ENCODE assay signal across 33 cellular contexts in the genomic region with DNA sequence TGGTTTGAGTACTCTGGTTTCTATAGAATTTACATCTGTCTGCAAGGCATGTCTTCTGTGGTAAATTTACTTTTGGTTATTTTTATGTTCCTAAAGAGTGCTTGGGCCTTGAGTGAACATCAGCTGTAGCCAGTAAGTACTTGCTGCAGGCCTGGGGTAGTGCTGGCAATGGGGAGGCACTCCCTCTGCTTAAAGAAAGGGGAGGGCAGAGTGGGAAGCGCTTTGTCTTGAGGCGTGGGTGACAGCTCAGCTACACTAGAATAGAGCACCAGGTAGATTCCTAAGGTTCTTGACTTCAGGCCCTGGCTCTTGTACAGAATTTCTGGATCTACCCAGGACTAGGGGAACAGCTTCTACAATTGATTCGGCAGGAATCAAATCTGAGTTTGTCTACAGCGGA.
"Had no signal": no experiment of that assay in that cellular context is flagged by ENCODE, and none has a peak within 500 bp of the region (broad histone marks: within the 10 kb centered on the region; RNA-seq: fewer than 3 reads in every experiment).

No MANE protein-coding gene starts in this region.

- H3K9me3 Mint-ChIP-seq: activated CD4-positive, alpha-beta memory T cell treated with anti-CD3 and anti-CD28 coated beads for 36 hours; activated CD4-positive, alpha-beta T cell treated with anti-CD3 and anti-CD28 coated beads, Interleukin-2, amount 10 ng/mL, durations not matched to agents 24 days and 14 days; activated naive CD4-positive, alpha-beta T cell treated with anti-CD3 and anti-CD28 coated beads for 36 hours; activated naive CD4-positive, alpha-beta T cell treated with anti-CD3 and anti-CD28 coated beads, Interleukin-2, amount 50 U/mL, for 24 hours; activated naive CD8-positive, alpha-beta T cell treated with anti-CD3 and anti-CD28 coated beads, Interleukin-2, amount 50 U/mL, for 24 hours; activated T-helper 1 cell treated with anti-CD3 and anti-CD28 coated beads, Interleukin-12 subunit alpha, Interleukin-12 subunit beta, Interleukin-2, Interleukin-4 antibody, amounts not matched to agents 30 ng/mL and 10 ng/mL and 1 ng/mL, durations not matched to agents 14 hours and 24 hours and 36 hours; activated T-helper 2 cell treated with anti-CD3 and anti-CD28 coated beads, Interferon-gamma antibody, Interleukin-2, Interleukin-4, amounts not matched to agents 10 μg/mL and 5 μg/mL and 100 μg/mL, durations not matched to agents 14 hours and 24 hours and 36 hours; effector memory CD8-positive, alpha-beta T cell; T-helper 2 cell treated with Interferon-gamma antibody and Interleukin-4, amounts not matched to agents 5 μg/mL and 100 μg/mL, for 36 hours had no signal

- H3K4me3 ChIP-seq: adrenal gland, body of pancreas, esophagus muscularis mucosa, gastrocnemius medialis, heart left ventricle had no signal

- H3K27me3 Mint-ChIP-seq: activated CD4-positive, alpha-beta memory T cell treated with anti-CD3 and anti-CD28 coated beads for 36 hours; activated naive CD4-positive, alpha-beta T cell treated with anti-CD3 and anti-CD28 coated beads, Interleukin-2, amount 50 U/mL, for 24 hours; activated naive CD8-positive, alpha-beta T cell treated with anti-CD3 and anti-CD28 coated beads for 36 hours; activated naive CD8-positive, alpha-beta T cell treated with anti-CD3 and anti-CD28 coated beads, Interleukin-2, amount 50 U/mL, for 24 hours; effector memory CD8-positive, alpha-beta T cell had no signal

- H3K36me3 ChIP-seq: adrenal gland, esophagus muscularis mucosa, gastrocnemius medialis, heart left ventricle had no signal

- H3K4me3 Mint-ChIP-seq: activated CD4-positive, alpha-beta memory T cell treated with anti-CD3 and anti-CD28 coated beads for 36 hours; activated CD4-positive, alpha-beta T cell treated with anti-CD3 and anti-CD28 coated beads for 36 hours; activated CD4-positive, alpha-beta T cell treated with anti-CD3 and anti-CD28 coated beads, Interleukin-2, amount 10 ng/mL, durations not matched to agents 24 days and 14 days; activated CD8-positive, alpha-beta memory T cell treated with anti-CD3 and anti-CD28 coated beads, Interleukin-2, amount 10 ng/mL, durations not matched to agents 7 days and 5 days; activated CD8-positive, alpha-beta T cell treated with anti-CD3 and anti-CD28 coated beads, Interleukin-2, amount 10 ng/mL, durations not matched to agents 7 days and 5 days; activated naive CD4-positive, alpha-beta T cell treated with anti-CD3 and anti-CD28 coated beads for 36 hours; activated naive CD4-positive, alpha-beta T cell treated with anti-CD3 and anti-CD28 coated beads, Interleukin-2, amount 50 U/mL, for 24 hours; activated naive CD8-positive, alpha-beta T cell treated with anti-CD3 and anti-CD28 coated beads for 36 hours; activated naive CD8-positive, alpha-beta T cell treated with anti-CD3 and anti-CD28 coated beads, Interleukin-2, amount 50 U/mL, for 24 hours; activated T-helper 1 cell treated with anti-CD3 and anti-CD28 coated beads, Interleukin-12 subunit alpha, Interleukin-12 subunit beta, Interleukin-2, Interleukin-4 antibody, amounts not matched to agents 30 ng/mL and 10 ng/mL and 1 ng/mL, durations not matched to agents 14 hours and 24 hours and 36 hours; effector memory CD8-positive, alpha-beta T cell; T-helper 2 cell treated with Interferon-gamma antibody and Interleukin-4, amounts not matched to agents 5 μg/mL and 100 μg/mL, for 36 hours had no signal

- H3K27ac Mint-ChIP-seq: activated CD4-positive, alpha-beta memory T cell treated with anti-CD3 and anti-CD28 coated beads for 36 hours; activated CD4-positive, alpha-beta T cell treated with anti-CD3 and anti-CD28 coated beads for 36 hours; activated CD4-positive, alpha-beta T cell treated with anti-CD3 and anti-CD28 coated beads, Interleukin-2, amount 10 ng/mL, durations not matched to agents 24 days and 14 days; activated CD8-positive, alpha-beta memory T cell treated with anti-CD3 and anti-CD28 coated beads, Interleukin-2, amount 10 ng/mL, durations not matched to agents 7 days and 5 days; activated CD8-positive, alpha-beta T cell treated with anti-CD3 and anti-CD28 coated beads, Interleukin-2, amount 10 ng/mL, durations not matched to agents 7 days and 5 days; activated naive CD4-positive, alpha-beta T cell treated with anti-CD3 and anti-CD28 coated beads for 36 hours; activated naive CD4-positive, alpha-beta T cell treated with anti-CD3 and anti-CD28 coated beads, Interleukin-2, amount 50 U/mL, for 24 hours; activated naive CD8-positive, alpha-beta T cell treated with anti-CD3 and anti-CD28 coated beads for 36 hours; activated naive CD8-positive, alpha-beta T cell treated with anti-CD3 and anti-CD28 coated beads, Interleukin-2, amount 50 U/mL, for 24 hours; activated T-helper 1 cell treated with anti-CD3 and anti-CD28 coated beads, Interleukin-12 subunit alpha, Interleukin-12 subunit beta, Interleukin-2, Interleukin-4 antibody, amounts not matched to agents 30 ng/mL and 10 ng/mL and 1 ng/mL, durations not matched to agents 14 hours and 24 hours and 36 hours; activated T-helper 2 cell treated with anti-CD3 and anti-CD28 coated beads, Interferon-gamma antibody, Interleukin-2, Interleukin-4, amounts not matched to agents 10 μg/mL and 5 μg/mL and 100 μg/mL, durations not matched to agents 14 hours and 24 hours and 36 hours; effector memory CD8-positive, alpha-beta T cell; T-helper 2 cell treated with Interferon-gamma antibody and Interleukin-4, amounts not matched to agents 5 μg/mL and 100 μg/mL, for 36 hours had no signal

- H3K4me1 ChIP-seq: adrenal gland, body of pancreas, esophagus muscularis mucosa, gastrocnemius medialis, heart left ventricle had no signal

- H3K27me3 ChIP-seq: adrenal gland, body of pancreas, esophagus muscularis mucosa, foreskin keratinocyte, gastrocnemius medialis, heart left ventricle had no signal

- H3K9me3 ChIP-seq: adrenal gland, body of pancreas, esophagus muscularis mucosa, gastrocnemius medialis, heart left ventricle had no signal

- H3K4me1 Mint-ChIP-seq: activated CD4-positive, alpha-beta T cell treated with anti-CD3 and anti-CD28 coated beads for 36 hours; activated CD4-positive, alpha-beta T cell treated with anti-CD3 and anti-CD28 coated beads, Interleukin-2, amount 10 ng/mL, durations not matched to agents 24 days and 14 days; activated CD8-positive, alpha-beta memory T cell treated with anti-CD3 and anti-CD28 coated beads, Interleukin-2, amount 10 ng/mL, durations not matched to agents 7 days and 5 days; activated naive CD4-positive, alpha-beta T cell treated with anti-CD3 and anti-CD28 coated beads, Interleukin-2, amount 50 U/mL, for 24 hours; activated naive CD8-positive, alpha-beta T cell treated with anti-CD3 and anti-CD28 coated beads for 36 hours; activated naive CD8-positive, alpha-beta T cell treated with anti-CD3 and anti-CD28 coated beads, Interleukin-2, amount 50 U/mL, for 24 hours had no signal

- H3K27ac ChIP-seq: adrenal gland, body of pancreas, esophagus muscularis mucosa, foreskin keratinocyte, gastrocnemius medialis, heart left ventricle had no signal

- ATAC-seq: activated CD4-positive, alpha-beta T cell treated with anti-CD3 and anti-CD28 coated beads for 36 hours; activated CD8-positive, alpha-beta memory T cell treated with anti-CD3 and anti-CD28 coated beads, Interleukin-2, amount 10 ng/mL, durations not matched to agents 7 days and 5 days; activated CD8-positive, alpha-beta T cell treated with anti-CD3 and anti-CD28 coated beads, Interleukin-2, amount 10 ng/mL, durations not matched to agents 7 days and 5 days; activated naive CD8-positive, alpha-beta T cell treated with anti-CD3 and anti-CD28 coated beads, Interleukin-2, amount 50 U/mL, for 24 hours; body of pancreas; effector memory CD8-positive, alpha-beta T cell; foreskin keratinocyte; gastrocnemius medialis; heart left ventricle had no signal

- DNase-seq: activated CD4-positive, alpha-beta memory T cell treated with anti-CD3 and anti-CD28 coated beads for 36 hours; activated CD4-positive, alpha-beta T cell treated with anti-CD3 and anti-CD28 coated beads for 36 hours; activated CD4-positive, CD25-positive, alpha-beta regulatory T cell; activated CD4-positive, CD25-positive, alpha-beta regulatory T cell treated with anti-CD3 and anti-CD28 coated beads, Interleukin-2, amount 50 U/mL, for 72 hours; activated CD8-positive, alpha-beta memory T cell treated with anti-CD3 and anti-CD28 coated beads, Interleukin-2, amount 10 ng/mL, durations not matched to agents 7 days and 5 days; activated CD8-positive, alpha-beta memory T cell treated with anti-CD3 and anti-CD28 coated beads, Interleukin-2, amount 50 U/mL, for 4 hours; activated CD8-positive, alpha-beta T cell treated with anti-CD3 and anti-CD28 coated beads, Interleukin-2, amount 10 ng/mL, durations not matched to agents 7 days and 5 days; activated effector memory CD4-positive, alpha-beta T cell treated with anti-CD3 and anti-CD28 coated beads, Interleukin-2, amount 50 U/mL, for 16 hours; activated naive CD4-positive, alpha-beta T cell treated with anti-CD3 and anti-CD28 coated beads for 36 hours; activated naive CD8-positive, alpha-beta T cell treated with anti-CD3 and anti-CD28 coated beads for 36 hours; activated naive CD8-positive, alpha-beta T cell treated with anti-CD3 and anti-CD28 coated beads, Interleukin-2, amount 50 U/mL, for 24 hours; activated T-cell treated with anti-CD3 and anti-CD28 coated beads, Interleukin-2, amount 50 U/mL, for 1 hour; activated T-cell treated with anti-CD3 and anti-CD28 coated beads, Interleukin-2, amount 50 U/mL, for 48 hours; adrenal gland; amygdala; aorta; body of pancreas; cortex of kidney; dermis blood vessel endothelial cell; effector CD4-positive, alpha-beta T cell; effector memory CD8-positive, alpha-beta T cell; erythroblast; foreskin keratinocyte; gastrocnemius medialis; glutamatergic neuron; heart left ventricle; T1000 had no signal

- H3K36me3 Mint-ChIP-seq: activated CD4-positive, alpha-beta memory T cell treated with anti-CD3 and anti-CD28 coated beads for 36 hours; activated CD8-positive, alpha-beta memory T cell treated with anti-CD3 and anti-CD28 coated beads, Interleukin-2, amount 10 ng/mL, durations not matched to agents 7 days and 5 days; activated naive CD8-positive, alpha-beta T cell treated with anti-CD3 and anti-CD28 coated beads for 36 hours had no signal
